7 cellular contexts compared by ENCODE assay signal in genomic region chr7:5315761-5316160, GRCh38.
"Had no signal": no experiment of that assay in that cellular context is flagged by ENCODE, and none has a peak within 500 bp of the region (broad histone marks: within the 10 kb centered on the region; RNA-seq: fewer than 3 reads in every experiment).

No MANE protein-coding gene starts in this region.

- ATAC-seq: K562 had no signal

- H3K27ac ChIP-seq: GM23248 had no signal

- H3K27ac Mint-ChIP-seq: H9 had no signal

- H3K4me1 Mint-ChIP-seq: H9 had no signal

- DNase-seq: GM23248, GOT3, H9, HCEC 1CT, IMR-90, KG1 had no signal

- H3K4me3 Mint-ChIP-seq: H9 had no signal

- H3K4me3 ChIP-seq: GM23248, K562 had no signal

- H3K9ac ChIP-seq: GM23248 had no signal
